In the genomic region with DNA sequence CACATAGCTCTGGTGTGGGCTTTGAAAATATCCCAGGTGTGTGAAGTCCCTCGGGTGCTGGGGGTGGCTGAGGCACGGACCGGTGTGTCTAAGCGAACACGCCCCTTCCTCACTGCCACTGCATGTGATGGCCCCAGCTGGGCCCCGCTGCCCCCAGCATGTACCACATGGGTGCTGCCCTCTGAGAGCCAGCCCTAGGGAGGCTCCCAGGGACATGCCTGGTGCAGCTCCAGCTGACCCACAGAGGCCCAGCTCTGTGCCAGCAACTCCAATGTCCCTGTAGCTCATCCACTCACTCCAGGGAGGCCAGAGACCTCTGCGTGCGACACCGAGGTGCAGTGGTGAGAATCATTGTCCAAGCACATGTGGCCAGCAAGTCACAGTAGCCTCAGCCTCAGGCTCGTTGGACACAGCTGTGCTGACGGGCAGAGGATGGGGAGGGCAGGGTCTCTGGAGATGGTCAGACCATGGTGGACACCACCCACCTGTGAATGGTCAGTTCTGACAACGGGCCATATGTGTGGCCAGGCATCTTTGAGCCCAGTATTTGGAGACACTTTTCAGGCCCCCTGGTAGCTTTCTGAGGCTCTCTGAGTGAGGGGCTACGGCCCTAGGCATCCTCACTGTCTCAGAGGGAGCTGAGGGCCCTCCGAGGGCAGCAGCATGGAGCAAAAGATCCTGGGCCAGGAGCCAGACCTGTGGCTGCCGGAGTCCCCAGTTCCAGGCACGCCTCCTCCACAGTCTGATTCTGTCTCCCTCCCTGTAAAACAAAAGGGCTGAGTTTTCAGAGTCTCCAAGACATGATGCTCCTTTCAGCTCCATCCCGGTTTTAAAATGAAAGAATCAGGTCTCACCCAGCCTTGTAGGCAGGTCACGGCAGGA, we compare ENCODE assay signal across 1 cellular context.
TF ChIP-seq lines count a peak whose summit lies in the region.

No MANE protein-coding gene starts in this region.

TF ChIP-seq in HepG2, 621 proteins besides CTCF, POLR2A, EP300 and RAD21 (continued from another document):
- TF ChIP-seq, protein P1, sequence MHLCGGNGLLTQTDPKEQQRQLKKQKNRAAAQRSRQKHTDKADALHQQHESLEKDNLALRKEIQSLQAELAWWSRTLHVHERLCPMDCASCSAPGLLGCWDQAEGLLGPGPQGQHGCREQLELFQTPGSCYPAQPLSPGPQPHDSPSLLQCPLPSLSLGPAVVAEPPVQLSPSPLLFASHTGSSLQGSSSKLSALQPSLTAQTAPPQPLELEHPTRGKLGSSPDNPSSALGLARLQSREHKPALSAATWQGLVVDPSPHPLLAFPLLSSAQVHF (CRISPR knock-in tag; IDR thresholded peaks at IDR 0.05) = no peak
- TF ChIP-seq, protein P2, sequence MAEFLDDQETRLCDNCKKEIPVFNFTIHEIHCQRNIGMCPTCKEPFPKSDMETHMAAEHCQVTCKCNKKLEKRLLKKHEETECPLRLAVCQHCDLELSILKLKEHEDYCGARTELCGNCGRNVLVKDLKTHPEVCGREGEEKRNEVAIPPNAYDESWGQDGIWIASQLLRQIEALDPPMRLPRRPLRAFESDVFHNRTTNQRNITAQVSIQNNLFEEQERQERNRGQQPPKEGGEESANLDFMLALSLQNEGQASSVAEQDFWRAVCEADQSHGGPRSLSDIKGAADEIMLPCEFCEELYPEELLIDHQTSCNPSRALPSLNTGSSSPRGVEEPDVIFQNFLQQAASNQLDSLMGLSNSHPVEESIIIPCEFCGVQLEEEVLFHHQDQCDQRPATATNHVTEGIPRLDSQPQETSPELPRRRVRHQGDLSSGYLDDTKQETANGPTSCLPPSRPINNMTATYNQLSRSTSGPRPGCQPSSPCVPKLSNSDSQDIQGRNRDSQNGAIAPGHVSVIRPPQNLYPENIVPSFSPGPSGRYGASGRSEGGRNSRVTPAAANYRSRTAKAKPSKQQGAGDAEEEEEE (CRISPR knock-in tag; IDR thresholded peaks at IDR 0.05; ENCODE audit: borderline replicate concordance) = no peak
TF ChIP-seq in HepG2: peak in this region for 0.
